Comparison of ENCODE assay signal across 8 cellular contexts in the genomic region with DNA sequence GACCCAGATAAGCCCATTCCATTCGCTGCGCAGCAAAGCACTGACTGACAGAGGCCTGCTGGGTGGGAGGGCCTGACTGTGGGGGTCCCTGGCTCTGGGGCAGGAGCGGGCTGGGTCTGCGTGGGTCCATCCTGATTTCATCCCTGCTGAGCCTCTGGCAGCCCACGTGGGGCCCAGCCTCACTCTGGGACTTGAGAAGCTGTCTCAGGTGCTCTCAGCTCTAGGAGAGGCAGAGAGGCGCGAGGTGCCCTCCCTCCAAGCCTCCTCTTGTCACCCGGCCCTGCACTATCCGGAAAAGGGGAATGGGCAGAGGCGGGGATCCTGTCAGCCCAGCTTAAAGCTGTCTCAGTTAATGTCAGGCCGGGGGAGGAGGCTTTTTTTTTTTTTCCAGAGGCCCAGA. TPM values are rescaled to one million over a fixed set of nuclear protein-coding genes. Genes with fewer than 3 reads are reported as not detected.
DNase-seq lines count a peak whose midpoint lies in the region; ATAC-seq and TF ChIP-seq lines count a peak whose summit lies in the region.

No MANE protein-coding gene starts in this region.

- no peaks in the 10 kb centered on the region for H3K79me2 ChIP-seq in SK-N-SH (ENCODE audit: insufficient read depth)

- POLR2A ChIA-PET in SK-N-SH (lab: Yijun Ruan, JAX): no interaction called here

- DNase-seq in NCI-H526 (lab: John Stamatoyannopoulos, UW) (peak; percentile 28 to 62), NCI-H526 treated with DMSO at 0.1 percent for 48 hours (lab: John Stamatoyannopoulos, UW) (no peak), SK-N-SH (no peak), fibroblast of the aortic adventitia (ENCODE audit: low read depth) (no peak), spleen (no peak)
- DNase-seq in stimulated activated CD4-positive, alpha-beta T cell treated with anti-CD3 and anti-CD28 coated beads, Interleukin-15, amount 100 ng/mL, for 24 hours: no peak

- TF ChIP-seq EP300 in SK-N-SH (IDR thresholded peaks at IDR 0.05; ENCODE audit: borderline replicate concordance in 1 of 2, low read depth in 1 of 2, low read length in 1 of 2): no peak

- no peak for ATAC-seq in GM21526 (IDR thresholded peaks at IDR 0.05; ENCODE audit: low FRiP score, unreplicated experiment)
- ATAC-seq in HG03342 (IDR thresholded peaks at IDR 0.05; ENCODE audit: unreplicated experiment): no peak

- H3K27me3 ChIP-seq in SK-N-SH (ENCODE audit: insufficient read depth) (no peaks in the 10 kb centered on the region), spleen (replicated peaks in 1 of 7) (no peaks in the 10 kb centered on the region)

- H3K9ac ChIP-seq in SK-N-SH: peak overlapping the region; percentile 57; the same call in 1 of the 2 replicates

- H3K4me3 ChIP-seq in SK-N-SH (ENCODE audit: low read depth in 2 of 2, low read length in 1 of 2): peak overlapping the region; percentile 73 to 90
- peak overlapping the region; percentile 91 for H3K4me3 ChIP-seq in fibroblast of the aortic adventitia (ENCODE audit: low read depth, low read length)
- peak overlapping the region in 7 of 8 donors; percentile 46 to 77 (median 56) for H3K4me3 ChIP-seq in spleen

- no peak for TF ChIP-seq POLR2A in spleen (IDR thresholded peaks at IDR 0.05)

- H3F3A ChIP-seq in SK-N-SH (replicated peaks; ENCODE audit: insufficient read depth): peaks cover 6% of the 10 kb centered on the region

- TF ChIP-seq RAD21 in SK-N-SH (IDR thresholded peaks at IDR 0.05; ENCODE audit: low read length): no peak

- CTCF ChIA-PET in SK-N-SH (lab: Yijun Ruan, JAX): interaction anchor here (1.0 to 2.5 kb wide), 4 partner anchors 13 to 185 kb away, joined by 3 to 11 read pairs (median 5); a partner anchor contains a TSS

- H3K27ac ChIP-seq in SK-N-SH (ENCODE audit: low read depth in 2 of 2, low read length in 1 of 2) (no peak overlapping the region), spleen (peak overlapping the region in 3 of 8 donors; percentile 67 to 72 (median 72))

- H4K20me1 ChIP-seq in SK-N-SH (ENCODE audit: insufficient read depth): no peaks in the 10 kb centered on the region

- no peak for TF ChIP-seq CTCF in SK-N-SH (IDR thresholded peaks at IDR 0.05)
- TF ChIP-seq CTCF in fibroblast of the aortic adventitia (IDR thresholded peaks at IDR 0.05; ENCODE audit: insufficient read depth, low read length): no peak
- no peak for TF ChIP-seq CTCF in spleen (IDR thresholded peaks at IDR 0.05 in 8 of 11, conservative IDR thresholded peaks at IDR 0.05 in 3 of 11)

- no peaks in the 10 kb centered on the region for H3K9me2 ChIP-seq in SK-N-SH

- intact Hi-C loops in spleen (cut with DNase I; ENCODE audit: low total_unique reads): no loop called here

- 82% methylated on average over 11 of the region's 11 CpGs for WGBS in SK-N-SH (ENCODE audit: low lambda C conversion rate)
- 52 to 76% (median 67%) methylated on average over 8 to 11 of the region's 11 CpGs for WGBS in spleen, 5 donors

- H2AFZ ChIP-seq in SK-N-SH (ENCODE audit: low read depth): peak overlapping the region; percentile 24; the same call in 1 of the 2 replicates

- H3K36me3 ChIP-seq in SK-N-SH (replicated peaks in 1 of 2; ENCODE audit: control insufficient read depth in 1 of 2, insufficient read depth in 2 of 2, low read length in 1 of 2) (no peaks in the 10 kb centered on the region), spleen (no peaks in the 10 kb centered on the region)

- H3K4me1 ChIP-seq in SK-N-SH (ENCODE audit: control insufficient read depth in 1 of 2, insufficient read depth in 2 of 2, low read depth in 1 of 2, low read length in 1 of 2): peaks cover 6 to 26% of the 10 kb centered on the region in 2 experiments; a peak in 2 of 4 replicates
- peaks cover 7 to 41% (median 28%) of the 10 kb centered on the region in 6 donors for H3K4me1 ChIP-seq in spleen

- H3K9me3 ChIP-seq in SK-N-SH (no peaks in the 10 kb centered on the region), spleen (no peaks in the 10 kb centered on the region)

- H3K4me2 ChIP-seq in SK-N-SH: peak overlapping the region; percentile 93

TF ChIP-seq in SK-N-SH, 30 proteins besides CTCF, POLR2A, EP300 and RAD21:
- TF ChIP-seq JUND (IDR thresholded peaks at IDR 0.05) (no peak), NRF1 (IDR thresholded peaks at IDR 0.05; ENCODE audit: low read depth, low read length) (no peak), TEAD4 (IDR thresholded peaks at IDR 0.05; ENCODE audit: borderline replicate concordance, insufficient read depth) (no peak), CHD2 (IDR thresholded peaks at IDR 0.05; ENCODE audit: low read length, partially characterized antibody) (no peak), RFX5 (IDR thresholded peaks at IDR 0.05; ENCODE audit: low read length) (no peak), GABPA (IDR thresholded peaks at IDR 0.05; ENCODE audit: low read depth) (no peak), NFIC (IDR thresholded peaks at IDR 0.05; ENCODE audit: borderline replicate concordance) (no peak), SIN3A (IDR thresholded peaks at IDR 0.05; ENCODE audit: borderline replicate concordance, low read depth, low read length) (no peak)
- TF ChIP-seq, protein P1, sequence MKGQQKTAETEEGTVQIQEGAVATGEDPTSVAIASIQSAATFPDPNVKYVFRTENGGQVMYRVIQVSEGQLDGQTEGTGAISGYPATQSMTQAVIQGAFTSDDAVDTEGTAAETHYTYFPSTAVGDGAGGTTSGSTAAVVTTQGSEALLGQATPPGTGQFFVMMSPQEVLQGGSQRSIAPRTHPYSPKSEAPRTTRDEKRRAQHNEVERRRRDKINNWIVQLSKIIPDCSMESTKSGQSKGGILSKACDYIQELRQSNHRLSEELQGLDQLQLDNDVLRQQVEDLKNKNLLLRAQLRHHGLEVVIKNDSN (IDR thresholded peaks at IDR 0.05; ENCODE audit: borderline replicate concordance, low read depth): no peak
- TF ChIP-seq, protein P2, sequence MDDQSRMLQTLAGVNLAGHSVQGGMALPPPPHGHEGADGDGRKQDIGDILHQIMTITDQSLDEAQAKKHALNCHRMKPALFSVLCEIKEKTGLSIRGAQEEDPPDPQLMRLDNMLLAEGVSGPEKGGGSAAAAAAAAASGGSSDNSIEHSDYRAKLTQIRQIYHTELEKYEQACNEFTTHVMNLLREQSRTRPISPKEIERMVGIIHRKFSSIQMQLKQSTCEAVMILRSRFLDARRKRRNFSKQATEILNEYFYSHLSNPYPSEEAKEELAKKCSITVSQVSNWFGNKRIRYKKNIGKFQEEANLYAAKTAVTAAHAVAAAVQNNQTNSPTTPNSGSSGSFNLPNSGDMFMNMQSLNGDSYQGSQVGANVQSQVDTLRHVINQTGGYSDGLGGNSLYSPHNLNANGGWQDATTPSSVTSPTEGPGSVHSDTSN (IDR thresholded peaks at IDR 0.05): no peak

RNA-seq across cellular contexts. Expression of a gene that starts 0.9 kb away (rescaled TPM):
- polyA plus RNA-seq in SK-N-SH (2012; rRNA removed): 6.2 and 7.6 TPM in 2 replicates
- polyA plus RNA-seq in SK-N-SH (2012; cell fraction: cytosol; rRNA removed): 1.9 and 3.6 TPM in 2 replicates
- 14.0 and 14.7 TPM in 2 replicates for polyA plus RNA-seq in SK-N-SH (2012; cell fraction: nucleus; rRNA removed)
- total RNA-seq in fibroblast of the aortic adventitia (ENCODE audit: low replicate concordance): 4.4 and 10.3 TPM in 2 replicates
- 1 to 10 TPM; 4.1 to 6.2 (median 5.5) TPM for total RNA-seq in spleen
- polyA plus RNA-seq in spleen: 1 to 10 TPM; 1.5 to 2.8 (median 1.7) TPM

RNA-seq across cellular contexts. Expression of a gene that starts 9.7 kb away (rescaled TPM):
- polyA plus RNA-seq in SK-N-SH (2012; rRNA removed) (22.0 and 25.6 TPM in 2 replicates), spleen (10 to 100 TPM; 18.5 to 32.3 (median 28.1) TPM)
- polyA plus RNA-seq in SK-N-SH (2012; cell fraction: cytosol; rRNA removed): 7.8 and 13.0 TPM in 2 replicates
- 110 and 155 TPM in 2 replicates for polyA plus RNA-seq in SK-N-SH (2012; cell fraction: nucleus; rRNA removed)
- total RNA-seq in fibroblast of the aortic adventitia (ENCODE audit: low replicate concordance) (10.3 and 21.4 TPM in 2 replicates), spleen (10 to 100 TPM in 6 of 7 donors, 1 to 10 TPM in 1; 9.5 to 24.7 (median 20.4) TPM)

RNA-seq across cellular contexts. Expression of a gene that starts 15.1 kb away (rescaled TPM):
- polyA plus RNA-seq in SK-N-SH (2012; rRNA removed): 321 and 370 TPM in 2 replicates
- polyA plus RNA-seq in SK-N-SH (2012; cell fraction: cytosol; rRNA removed): 311 and 326 TPM in 2 replicates
- 430 and 534 TPM in 2 replicates for polyA plus RNA-seq in SK-N-SH (2012; cell fraction: nucleus; rRNA removed)
- total RNA-seq in fibroblast of the aortic adventitia (ENCODE audit: low replicate concordance): 110 and 240 TPM in 2 replicates
- total RNA-seq in spleen: 100 to 1,000 TPM; 150 to 202 (median 181) TPM
- 100 to 1,000 TPM; 308 to 419 (median 377) TPM for polyA plus RNA-seq in spleen

Comparison
In these comparisons a context has a peak if more than half of its experiments do, and no peak if none do; other contexts are left out.
1. DNase-seq: peak in NCI-H526 (2 of 2); none in NCI-H526 treated with DMSO at 0.1 percent for 48 hours (single experiment), SK-N-SH (single experiment), fibroblast of the aortic adventitia (single experiment), spleen (single experiment) and stimulated activated CD4-positive, alpha-beta T cell treated with anti-CD3 and anti-CD28 coated beads, Interleukin-15, amount 100 ng/mL, for 24 hours (single experiment).
2. Peak in every context shown above with its lines, with median percentiles within 50 percentile points of each other: H3K4me3 ChIP-seq.